In the genomic region with DNA sequence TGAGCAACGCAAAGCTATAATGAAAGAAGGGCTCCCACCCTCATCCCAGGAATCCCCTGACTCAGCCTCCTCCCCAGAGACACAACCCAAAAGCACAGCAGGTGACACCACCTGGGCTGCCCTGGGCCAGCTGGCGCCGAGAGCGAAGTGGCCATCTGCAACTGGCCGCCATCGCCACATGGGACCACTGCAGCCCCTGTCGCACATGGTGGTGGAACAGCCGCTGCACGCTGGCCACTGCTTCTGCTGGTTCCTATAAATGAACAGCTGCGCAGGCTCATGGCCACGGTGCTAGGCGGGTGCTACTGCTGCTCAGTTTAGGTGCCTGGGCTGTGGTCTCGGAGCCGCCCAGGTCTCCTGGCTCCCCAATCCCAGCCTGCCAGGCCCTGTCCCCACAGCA, we compare ENCODE assay signal across 20 cellular contexts. TPM values are rescaled to one million over a fixed set of nuclear protein-coding genes. Genes with fewer than 3 reads are reported as not detected.
DNase-seq lines count a peak whose midpoint lies in the region; ATAC-seq, FAIRE-seq and TF ChIP-seq lines count a peak whose summit lies in the region.
"Had no signal": no experiment of that assay in that cellular context is flagged by ENCODE, and none has a peak within 500 bp of the region (broad histone marks: within the 10 kb centered on the region; RNA-seq: fewer than 3 reads in every experiment).

No MANE protein-coding gene starts in this region.

- peaks cover 17 to 62% of the 10 kb centered on the region in 2 experiments for H3K79me1 ChIP-seq in IMR-90 (ENCODE audit: low read depth in 1 of 2, low read length in 2 of 2)

- no peak overlapping the region for H2AK9ac ChIP-seq in IMR-90 (replicated peaks; ENCODE audit: low read depth, low read length, poor library complexity)

- no peaks in the 10 kb centered on the region for H3K4me1 Mint-ChIP-seq in CD14-positive monocyte

- peaks cover 13% of the 10 kb centered on the region for H3K4me1 ChIP-seq in IMR-90 (ENCODE audit: control insufficient read depth, insufficient read depth, low read length)
- H3K4me1 ChIP-seq in NT2/D1 (ENCODE audit: insufficient read depth, insufficient read length): peaks cover 20% of the 10 kb centered on the region
- H3K4me1 ChIP-seq in K562 (replicated peaks in 1 of 2; ENCODE audit: control insufficient read depth in 2 of 2, insufficient read depth in 2 of 2, low read length in 2 of 2): peaks cover 0 to 42% of the 10 kb centered on the region in 2 experiments; a peak in 2 of 5 replicates
- H3K4me1 ChIP-seq in testis: peaks cover 7% of the 10 kb centered on the region
- peaks cover 3% of the 10 kb centered on the region for H3K4me1 ChIP-seq in mucosa of descending colon (ENCODE audit: low read depth)
- H3K4me1 ChIP-seq: BE2C, HAP-1 had no signal

- POLR2A ChIA-PET in IMR-90 (lab: Charles Lee; ENCODE audit: unreplicated experiment): no interaction called here
- POLR2A ChIA-PET in K562 (lab: Yijun Ruan, JAX): no interaction called here

- H4K5ac ChIP-seq in IMR-90 (ENCODE audit: low read depth, low read length): no peak overlapping the region

- H3K27me3 Mint-ChIP-seq in CD14-positive monocyte (ENCODE audit: low read depth in 3 of 3): peaks cover 0 to 6% (median 1%) of the 10 kb centered on the region in 3 donors
- H3K27me3 Mint-ChIP-seq: CD4-positive, alpha-beta memory T cell had no signal

- no peak overlapping the region for H3K56ac ChIP-seq in IMR-90 (ENCODE audit: extremely low read depth, insufficient read depth, low read length)

- 98% methylated on average over 13 of the region's 14 CpGs; no CpG with 5 or more reads in 1 of the 2 experiments for WGBS in IMR-90 (ENCODE audit: extremely low coverage in 2 of 2, insufficient read length in 1 of 2), 2 experiments
- WGBS in K562 (ENCODE audit: insufficient coverage, low coverage, missing lambda C conversion rate): 98% methylated on average over 14 of the region's 14 CpGs
- WGBS in testis, 2 donors: 96 to 98% methylated on average over 5 to 14 of the region's 14 CpGs

- no peak overlapping the region for H3K18ac ChIP-seq in IMR-90 (ENCODE audit: low read depth, low read length)

- intact Hi-C loops in IMR-90 (cut with micrococcal nuclease) (no loop called here), K562 (cut with micrococcal nuclease) (no loop called here), testis (cut with DNase I; ENCODE audit: low total_unique reads) (no loop called here), mucosa of descending colon (cut with DNase I, micrococcal nuclease) (loop anchor here in 1 of 2 donors (10.0 kb wide), 2 partner anchors 125 to 405 kb away; a partner anchor contains a TSS), CD14-positive monocyte (cut with micrococcal nuclease) (no loop called here)

- ATAC-seq in IMR-90 (ENCODE audit: low read depth) (no peak), K562 (no peak), mucosa of descending colon (no peak)
- ATAC-seq: GM12878 had no signal

- no peak overlapping the region for H4K8ac ChIP-seq in IMR-90 (ENCODE audit: low read depth in 2 of 2, low read length in 2 of 2)

- H3K9me1 ChIP-seq in IMR-90 (ENCODE audit: insufficient read depth, low read length): 0 out of 2 replicates have a peak, but pooled peaks cover 5% of the 10 kb centered on the region
- H3K9me1 ChIP-seq in K562 (ENCODE audit: control insufficient read depth, insufficient read depth, low read length): peaks cover 3% of the 10 kb centered on the region

- H3K9me3 Mint-ChIP-seq in CD14-positive monocyte: no peaks in the 10 kb centered on the region
- H3K9me3 Mint-ChIP-seq: CD4-positive, alpha-beta memory T cell had no signal

- no peak for TF ChIP-seq RAD21 in IMR-90 (IDR thresholded peaks at IDR 0.05; ENCODE audit: low read length)
- TF ChIP-seq RAD21 in K562 (CRISPR knock-in tag; conservative IDR thresholded peaks at IDR 0.05 in 1 of 2, IDR thresholded peaks at IDR 0.05 in 1 of 2): no peak

- DNase-seq in IMR-90 (no peak), NT2/D1 (ENCODE audit: low read depth, low spot score) (no peak), K562 (ENCODE audit: extremely low read depth in 1 of 4, low spot score in 3 of 4) (no peak), testis (no peak), mucosa of descending colon (no peak), CD14-positive monocyte (ENCODE audit: low spot score) (no peak)
- DNase-seq in activated naive CD4-positive, alpha-beta T cell treated with Interleukin-2 at 50 U/mL for 16 hours: no peak
- DNase-seq: ACHN; BE2C; CD4-positive, alpha-beta memory T cell; DMS153; DMS79; GF-D8; KBM-7 had no signal

- no peak overlapping the region for H2AK5ac ChIP-seq in IMR-90 (ENCODE audit: low read depth, low read length)

- CTCF ChIA-PET in IMR-90 (lab: Yijun Ruan, JAX) (no interaction called here), K562 (lab: Yijun Ruan, JAX; ENCODE audit: low intra/inter-chr PET ratio) (no interaction called here)

- in situ Hi-C loops in IMR-90 (cut with MboI; ENCODE audit: low sequenced_read_pairs) (no loop called here), K562 (cut with MboI) (no loop called here)

- peaks cover 64% of the 10 kb centered on the region for H4K20me1 ChIP-seq in IMR-90 (ENCODE audit: insufficient read depth, low read length)
- no peaks in the 10 kb centered on the region for H4K20me1 ChIP-seq in K562 (replicated peaks; ENCODE audit: control insufficient read depth, insufficient read depth, low read length)

- peaks cover 58% of the 10 kb centered on the region for H3K36me3 ChIP-seq in IMR-90 (ENCODE audit: control insufficient read depth, insufficient read depth, low read length)
- peaks cover 76% of the 10 kb centered on the region for H3K36me3 ChIP-seq in NT2/D1 (ENCODE audit: insufficient read depth, insufficient read length, low read length)
- peaks cover 82% of the 10 kb centered on the region; the same call in 2 of the 3 replicates for H3K36me3 ChIP-seq in K562 (ENCODE audit: control insufficient read depth, insufficient read depth, low read length)
- no peaks in the 10 kb centered on the region for H3K36me3 ChIP-seq in testis (ENCODE audit: low read depth, missing control alignments)
- no peaks in the 10 kb centered on the region for H3K36me3 ChIP-seq in mucosa of descending colon (ENCODE audit: low read depth)

- peaks cover 72 to 93% of the 10 kb centered on the region in 2 donors for H3K36me3 Mint-ChIP-seq in CD14-positive monocyte

- no peak overlapping the region for H3K4me3 Mint-ChIP-seq in CD14-positive monocyte
- H3K4me3 Mint-ChIP-seq: CD4-positive, alpha-beta memory T cell had no signal

- H3K79me2 ChIP-seq in K562 (ENCODE audit: control insufficient read depth, insufficient read depth, low read length): no peaks in the 10 kb centered on the region; the same call in 2 of the 3 replicates

- H3K4ac ChIP-seq in IMR-90 (ENCODE audit: low read depth, low read length): no peak overlapping the region

- TF ChIP-seq POLR2A in IMR-90 (IDR thresholded peaks at IDR 0.05; ENCODE audit: low read depth, low read length) (no peak), K562 (conservative IDR thresholded peaks at IDR 0.05) (no peak), testis (IDR thresholded peaks at IDR 0.05) (no peak)

- no peak overlapping the region for H3K27ac ChIP-seq in IMR-90 (ENCODE audit: insufficient read depth, low read length)
- no peak overlapping the region for H3K27ac ChIP-seq in K562 (ENCODE audit: extremely low read depth, low read depth, low read length)
- H3K27ac ChIP-seq in testis: no peak overlapping the region
- H3K27ac ChIP-seq: C4-2B had no signal

- no peak overlapping the region for H3K9ac ChIP-seq in IMR-90 (ENCODE audit: low read depth, low read length)
- H3K9ac ChIP-seq in NT2/D1 (ENCODE audit: insufficient read length, low read depth): peak overlapping the region; percentile 27
- H3K9ac ChIP-seq in K562 (ENCODE audit: insufficient read depth in 1 of 2, low read depth in 2 of 2, low read length in 2 of 2): peak overlapping the region in 1 of 2 experiments; percentile 43; a peak in 1 of 4 replicates

- H4K91ac ChIP-seq in IMR-90 (ENCODE audit: insufficient read depth, low read depth, low read length): no peak overlapping the region

- H3K27me3 ChIP-seq in IMR-90 (ENCODE audit: control insufficient read depth, insufficient read depth, low read length) (no peaks in the 10 kb centered on the region), NT2/D1 (ENCODE audit: insufficient read depth, insufficient read length) (no peaks in the 10 kb centered on the region), K562 (ENCODE audit: control insufficient read depth in 2 of 2, insufficient read depth in 2 of 2, low read length in 2 of 2) (no peaks in the 10 kb centered on the region), testis (no peaks in the 10 kb centered on the region)
- H3K27me3 ChIP-seq: BE2C had no signal

- H3K4me2 ChIP-seq in IMR-90 (ENCODE audit: low read depth, low read length) (no peak overlapping the region), K562 (ENCODE audit: insufficient read depth, low read length) (no peak overlapping the region)

- H3K4me3 ChIP-seq in IMR-90 (ENCODE audit: insufficient read depth, low read depth, low read length) (no peak overlapping the region), NT2/D1 (ENCODE audit: insufficient read length, low read depth) (no peak overlapping the region), K562 (no peak overlapping the region), testis (no peak overlapping the region), mucosa of descending colon (no peak overlapping the region)
- H3K4me3 ChIP-seq: GM12878, HAP-1 had no signal

- peak overlapping the region; percentile 25 for H2AFZ ChIP-seq in IMR-90 (replicated peaks; ENCODE audit: low read length, poor library complexity)
- no peak overlapping the region for H2AFZ ChIP-seq in K562 (ENCODE audit: low read depth, low read length)

- dilution Hi-C loops in IMR-90 (cut with HindIII; ENCODE audit: low sequenced_read_pairs, unreplicated experiment): no loop called here

- FAIRE-seq in K562 (lab: Jason Lieb, UNC): no peak
- FAIRE-seq: A204.1, GM12878, GM19239 had no signal

- no peak overlapping the region for H3K14ac ChIP-seq in IMR-90 (replicated peaks; ENCODE audit: low read depth, low read length)

- no peak overlapping the region for H3K23ac ChIP-seq in IMR-90 (ENCODE audit: low read depth, low read length)

- no peak for TF ChIP-seq CTCF in IMR-90 (conservative IDR thresholded peaks at IDR 0.05; ENCODE audit: low read depth, low read length)
- TF ChIP-seq CTCF in K562 (IDR thresholded peaks at IDR 0.05 in 2 of 3, conservative IDR thresholded peaks at IDR 0.05 in 1 of 3; ENCODE audit: insufficient read depth in 2 of 3, low read depth in 1 of 3, low read length in 3 of 3): no peak
- no peak for TF ChIP-seq CTCF in testis (IDR thresholded peaks at IDR 0.05)
- TF ChIP-seq CTCF in mucosa of descending colon (IDR thresholded peaks at IDR 0.05): no peak
- no peak for TF ChIP-seq CTCF in CD14-positive monocyte (IDR thresholded peaks at IDR 0.05)

- H2BK20ac ChIP-seq in IMR-90 (ENCODE audit: low read depth, low read length): no peak overlapping the region

- no TSS peak for BruUV-seq in IMR-90 (replicated peaks; lab: Mats Ljungman, UMichigan)
- BruUV-seq in K562 (replicated peaks; lab: Mats Ljungman, UMichigan): no TSS peak

- no peak overlapping the region for H2BK5ac ChIP-seq in IMR-90 (ENCODE audit: low read depth, low read length, poor library complexity, severe bottlenecking)

- H2BK15ac ChIP-seq in IMR-90 (ENCODE audit: low read depth, low read length): no peak overlapping the region

- no peak overlapping the region for H3K27ac Mint-ChIP-seq in CD14-positive monocyte
- H3K27ac Mint-ChIP-seq: CD4-positive, alpha-beta memory T cell had no signal

- TF ChIP-seq EP300 in K562 (IDR thresholded peaks at IDR 0.05; ENCODE audit: low read length): no peak

- H2BK120ac ChIP-seq in IMR-90 (ENCODE audit: low read depth, low read length): no peak overlapping the region

- H3K9me3 ChIP-seq in IMR-90 (ENCODE audit: control insufficient read depth, insufficient read depth, low read length): no peaks in the 10 kb centered on the region
- no peaks in the 10 kb centered on the region for H3K9me3 ChIP-seq in NT2/D1 (ENCODE audit: insufficient read depth, low read length)
- H3K9me3 ChIP-seq in K562 (replicated peaks; ENCODE audit: control insufficient read depth, insufficient read depth, low read depth, low read length): no peaks in the 10 kb centered on the region
- no peaks in the 10 kb centered on the region for H3K9me3 ChIP-seq in testis
- H3K9me3 ChIP-seq in mucosa of descending colon: no peaks in the 10 kb centered on the region
- H3K9me3 ChIP-seq: BE2C, HAP-1 had no signal

RNA-seq across cellular contexts. Expression of a gene that starts 11.6 kb away (rescaled TPM):
- total RNA-seq in IMR-90 (2012; rRNA removed) (3.4 and 3.9 TPM in 2 replicates), K562 (2014; rRNA removed) (180 and 202 TPM in 2 replicates), K562 (2014; rRNA removed; fragmentation: Illumina TruSeq; extraction: Trizol) (14.6 and 32.0 TPM in 2 replicates), K562 (2015; rRNA removed; fragmentation: Illumina TruSeq; extraction: Trizol) (93.2 and 96.8 TPM in 2 replicates), K562 (2021) (435 and 460 TPM in 2 replicates), testis (1,000 to 10,000 TPM in 1 of 2 donors, 100 to 1,000 TPM in 1; 1,000 to 1,122 TPM), mucosa of descending colon (10 to 100 TPM; 10.2 to 20.0 (median 13.2) TPM)
- polyA plus RNA-seq in IMR-90 (2012; rRNA removed) (24.7 and 29.4 TPM in 2 replicates), K562 (2011; rRNA removed) (99.3 and 191 TPM in 2 replicates), K562 (2014; fragmentation: Illumina TruSeq; extraction: Trizol) (73.2 and 198 TPM in 2 replicates), K562 (2014; fragmentation: Nextera tagmentation; extraction: Ambion mirVana) (10 to 100 TPM; 21.8 to 57.6 TPM), K562 (2014; rRNA removed) (376 and 380 TPM in 2 replicates), testis (ENCODE audit: insufficient read depth, low read depth, low replicate concordance) (493 TPM), CD14-positive monocyte (not detected)
- polyA plus RNA-seq in IMR-90 (2012; cell fraction: cytosol; rRNA removed): 12.2 and 29.5 TPM in 2 replicates
- 118 and 248 TPM in 2 replicates for polyA plus RNA-seq in IMR-90 (2012; cell fraction: nucleus; rRNA removed; ENCODE audit: low replicate concordance)
- 155 and 651 TPM in 2 replicates for total RNA-seq in K562 (2011; cell fraction: chromatin; rRNA removed; ENCODE audit: low replicate concordance)
- 616 and 678 TPM in 2 replicates for total RNA-seq in K562 (2011; cell fraction: nucleolus; rRNA removed)
- 226 and 284 TPM in 2 replicates for total RNA-seq in K562 (2011; cell fraction: nucleoplasm; rRNA removed)
- 148 and 356 TPM in 2 replicates for polyA plus RNA-seq in K562 (2011; cell fraction: cytosol; rRNA removed)
- 1,012 and 1,382 TPM in 2 replicates for polyA plus RNA-seq in K562 (2011; cell fraction: nucleus; rRNA removed)
- polyA plus RNA-seq in K562 (2012): 319 and 453 TPM in 2 replicates
- polyA minus RNA-seq in K562 (2011; rRNA and poly(A)+ RNA removed): 36.7 and 52.6 TPM in 2 replicates
- 173 and 245 TPM in 2 replicates for polyA minus RNA-seq in K562 (2011; cell fraction: cytosol; rRNA and poly(A)+ RNA removed)
- 114 and 124 TPM in 2 replicates for polyA minus RNA-seq in K562 (2011; cell fraction: nucleus; rRNA and poly(A)+ RNA removed)

RNA-seq across cellular contexts. Expression of a gene that starts 30.4 kb away (rescaled TPM):
- 13.3 and 14.9 TPM in 2 replicates for total RNA-seq in IMR-90 (2012; rRNA removed)
- 39.7 and 48.1 TPM in 2 replicates for polyA plus RNA-seq in IMR-90 (2012; rRNA removed)
- polyA plus RNA-seq in IMR-90 (2012; cell fraction: cytosol; rRNA removed): 36.0 and 75.3 TPM in 2 replicates
- polyA plus RNA-seq in IMR-90 (2012; cell fraction: nucleus; rRNA removed; ENCODE audit: low replicate concordance): 110 and 323 TPM in 2 replicates
- total RNA-seq in K562 (2011; cell fraction: chromatin; rRNA removed; ENCODE audit: low replicate concordance): 28.5 and 141 TPM in 2 replicates
- 209 and 228 TPM in 2 replicates for total RNA-seq in K562 (2011; cell fraction: nucleolus; rRNA removed)
- 68.6 and 76.2 TPM in 2 replicates for total RNA-seq in K562 (2011; cell fraction: nucleoplasm; rRNA removed)
- 125 and 188 TPM in 2 replicates for total RNA-seq in K562 (2014; rRNA removed)
- 21.2 and 21.4 TPM in 2 replicates for total RNA-seq in K562 (2014; rRNA removed; fragmentation: Illumina TruSeq; extraction: Trizol)
- total RNA-seq in K562 (2015; rRNA removed; fragmentation: Illumina TruSeq; extraction: Trizol): 72.3 and 76.3 TPM in 2 replicates
- total RNA-seq in K562 (2021): 189 TPM in 2 replicates
- 20.1 and 25.9 TPM in 2 replicates for polyA plus RNA-seq in K562 (2011; rRNA removed)
- 25.4 and 118 TPM in 2 replicates for polyA plus RNA-seq in K562 (2011; cell fraction: cytosol; rRNA removed)
- 134 and 296 TPM in 2 replicates for polyA plus RNA-seq in K562 (2011; cell fraction: nucleus; rRNA removed)
- polyA plus RNA-seq in K562 (2012): 81.3 and 110 TPM in 2 replicates
- polyA plus RNA-seq in K562 (2014; fragmentation: Illumina TruSeq; extraction: Trizol): 39.0 and 114 TPM in 2 replicates
- 1 to 10 TPM; 1.1 to 1.9 TPM for polyA plus RNA-seq in K562 (2014; fragmentation: Nextera tagmentation; extraction: Ambion mirVana)
- 119 and 133 TPM in 2 replicates for polyA plus RNA-seq in K562 (2014; rRNA removed)
- 3.6 and 7.0 TPM in 2 replicates for polyA minus RNA-seq in K562 (2011; rRNA and poly(A)+ RNA removed)
- polyA minus RNA-seq in K562 (2011; cell fraction: cytosol; rRNA and poly(A)+ RNA removed): 37.3 and 43.8 TPM in 2 replicates
- polyA minus RNA-seq in K562 (2011; cell fraction: nucleus; rRNA and poly(A)+ RNA removed): 85.0 and 105 TPM in 2 replicates
- 100 to 1,000 TPM in 1 of 2 donors, 10 to 100 TPM in 1; 90.3 to 118 TPM for total RNA-seq in testis
- polyA plus RNA-seq in testis (ENCODE audit: insufficient read depth, low read depth, low replicate concordance): 80.5 TPM
- total RNA-seq in mucosa of descending colon: 10 to 100 TPM; 31.2 to 48.6 (median 41.1) TPM
- 10 to 100 TPM; 38.5 to 48.3 TPM for polyA plus RNA-seq in CD14-positive monocyte

RNA-seq across cellular contexts. Expression of a gene that starts 52.1 kb away (rescaled TPM):
- total RNA-seq in IMR-90 (2012; rRNA removed): not detected in 2 replicates
- polyA plus RNA-seq in IMR-90 (2012; rRNA removed): 0.03 TPM in 1 of 2 replicates, not detected in the other
- 0.08 and 0.09 TPM in 2 replicates for polyA plus RNA-seq in IMR-90 (2012; cell fraction: cytosol; rRNA removed)
- 0.08 TPM in 1 of 2 replicates, not detected in the other for polyA plus RNA-seq in IMR-90 (2012; cell fraction: nucleus; rRNA removed; ENCODE audit: low replicate concordance)
- total RNA-seq in K562 (2011; cell fraction: chromatin; rRNA removed; ENCODE audit: low replicate concordance): 0.25 TPM in 1 of 2 replicates, not detected in the other
- 0.39 and 0.50 TPM in 2 replicates for total RNA-seq in K562 (2011; cell fraction: nucleolus; rRNA removed)
- 0.22 TPM in 1 of 2 replicates, not detected in the other for total RNA-seq in K562 (2011; cell fraction: nucleoplasm; rRNA removed)
- 0.18 and 0.29 TPM in 2 replicates for total RNA-seq in K562 (2014; rRNA removed)
- total RNA-seq in K562 (2014; rRNA removed; fragmentation: Illumina TruSeq; extraction: Trizol): 0.07 TPM in 1 of 2 replicates, not detected in the other
- 0.30 and 0.36 TPM in 2 replicates for total RNA-seq in K562 (2015; rRNA removed; fragmentation: Illumina TruSeq; extraction: Trizol)
- 0.09 and 0.22 TPM in 2 replicates for total RNA-seq in K562 (2021)
- 0.10 and 0.42 TPM in 2 replicates for polyA plus RNA-seq in K562 (2011; rRNA removed)
- 0.31 and 0.41 TPM in 2 replicates for polyA plus RNA-seq in K562 (2011; cell fraction: cytosol; rRNA removed)
- polyA plus RNA-seq in K562 (2011; cell fraction: nucleus; rRNA removed): 0.20 and 0.53 TPM in 2 replicates
- polyA plus RNA-seq in K562 (2012): 0.33 and 1.1 TPM in 2 replicates
- 0.10 and 0.25 TPM in 2 replicates for polyA plus RNA-seq in K562 (2014; fragmentation: Illumina TruSeq; extraction: Trizol)
- not detected for polyA plus RNA-seq in K562 (2014; fragmentation: Nextera tagmentation; extraction: Ambion mirVana)
- 0.08 TPM in 1 of 2 replicates, not detected in the other for polyA plus RNA-seq in K562 (2014; rRNA removed)
- 0.11 and 0.18 TPM in 2 replicates for polyA minus RNA-seq in K562 (2011; rRNA and poly(A)+ RNA removed)
- polyA minus RNA-seq in K562 (2011; cell fraction: cytosol; rRNA and poly(A)+ RNA removed): 0.57 and 1.1 TPM in 2 replicates
- polyA minus RNA-seq in K562 (2011; cell fraction: nucleus; rRNA and poly(A)+ RNA removed): 0.13 and 0.67 TPM in 2 replicates
- total RNA-seq in testis: 1 to 10 TPM; 1.6 to 4.0 TPM
- 3.4 TPM for polyA plus RNA-seq in testis (ENCODE audit: insufficient read depth, low read depth, low replicate concordance)
- 1 to 10 TPM; 2.1 to 8.8 (median 5.8) TPM for total RNA-seq in mucosa of descending colon
- 100 to 1,000 TPM; 416 to 581 TPM for polyA plus RNA-seq in CD14-positive monocyte
- total RNA-seq: HT-29 had no signal
